In the genomic region with DNA sequence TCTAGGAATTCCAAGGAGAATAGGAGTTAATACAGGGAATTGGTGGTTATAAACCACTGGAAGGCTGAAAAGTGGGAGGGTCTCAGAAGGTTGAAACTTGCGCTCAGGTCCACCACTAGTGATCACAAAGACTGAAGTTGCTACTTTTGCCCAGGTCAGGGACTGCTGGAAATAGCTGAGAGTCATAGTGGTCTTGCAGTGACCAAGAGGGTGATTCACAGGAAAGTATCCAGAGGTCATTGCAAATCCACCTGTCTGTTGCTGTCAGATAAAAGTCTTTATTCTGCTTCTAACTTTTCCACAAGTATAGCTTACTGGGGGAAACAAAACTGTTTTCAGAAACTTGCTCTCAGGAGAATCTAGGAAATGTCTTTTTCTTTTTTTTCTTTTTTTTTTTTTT, we compare ENCODE assay signal across 2 cellular contexts.
TF ChIP-seq lines count a peak whose summit lies in the region.

No MANE protein-coding gene starts in this region.

TF ChIP-seq in IMR-90, 13 proteins besides CTCF, POLR2A, EP300 and RAD21:
- TF ChIP-seq NFE2L2 (IDR thresholded peaks at IDR 0.05; ENCODE audit: low read depth, low read length) (no peak), ELK1 (IDR thresholded peaks at IDR 0.05; ENCODE audit: borderline replicate concordance, low read depth, low read length) (no peak), SMC3 (IDR thresholded peaks at IDR 0.05; ENCODE audit: low read depth, low read length) (no peak), FOS (IDR thresholded peaks at IDR 0.05; ENCODE audit: low read depth, low read length) (no peak), MXI1 (IDR thresholded peaks at IDR 0.05; ENCODE audit: borderline replicate concordance, low read depth, low read length) (no peak), RCOR1 (IDR thresholded peaks at IDR 0.05; ENCODE audit: insufficient replicate concordance, low read length) (no peak), RFX5 (IDR thresholded peaks at IDR 0.05; ENCODE audit: low read depth, low read length) (no peak), BHLHE40 (IDR thresholded peaks at IDR 0.05; ENCODE audit: low read depth, low read length) (no peak), MAFK (IDR thresholded peaks at IDR 0.05; ENCODE audit: low read depth, low read length) (no peak)

TF ChIP-seq in K562, 482 proteins besides CTCF, POLR2A, EP300 and RAD21:
- TF ChIP-seq FOSL1 (tag; conservative IDR thresholded peaks at IDR 0.05) (peak; percentile 69), SRF (CRISPR knock-in tag; IDR thresholded peaks at IDR 0.05) (no peak), GTF2E2 (tag; IDR thresholded peaks at IDR 0.05) (no peak), NBN (IDR thresholded peaks at IDR 0.05; ENCODE audit: low read depth) (no peak)
TF ChIP-seq in K562: peak in this region for 1.
